Comparison of ENCODE assay signal across 25 cellular contexts in genomic region chr22:39355080-39355479, GRCh38. TPM values are rescaled to one million over a fixed set of nuclear protein-coding genes. Genes with fewer than 3 reads are reported as not detected.
"Had no signal": no experiment of that assay in that cellular context is flagged by ENCODE, and none has a peak within 500 bp of the region (broad histone marks: within the 10 kb centered on the region; RNA-seq: fewer than 3 reads in every experiment).

No MANE protein-coding gene starts in this region.

- H3K4me3 Mint-ChIP-seq: activated CD4-positive, alpha-beta memory T cell treated with anti-CD3 and anti-CD28 coated beads for 36 hours; activated CD4-positive, alpha-beta T cell treated with anti-CD3 and anti-CD28 coated beads, Interleukin-2, amount 10 ng/mL, durations not matched to agents 7 days and 5 days; activated naive CD8-positive, alpha-beta T cell treated with anti-CD3 and anti-CD28 coated beads, Interleukin-2, amount 50 U/mL, for 24 hours; activated T-cell treated with anti-CD3 and anti-CD28 coated beads, Interleukin-2, amount 50 U/mL, for 4 hours; brain; T-cell had no signal

- H3K9me3 Mint-ChIP-seq: activated CD4-positive, alpha-beta memory T cell treated with anti-CD3 and anti-CD28 coated beads for 36 hours; activated CD4-positive, alpha-beta T cell treated with anti-CD3 and anti-CD28 coated beads, Interleukin-2, amount 10 ng/mL, durations not matched to agents 7 days and 5 days; activated naive CD4-positive, alpha-beta T cell treated with anti-CD3 and anti-CD28 coated beads, Interleukin-2, amount 50 U/mL, for 72 hours; activated naive CD8-positive, alpha-beta T cell treated with anti-CD3 and anti-CD28 coated beads, Interleukin-2, amount 50 U/mL, for 24 hours; activated T-cell treated with anti-CD3 and anti-CD28 coated beads, Interleukin-2, amount 50 U/mL, for 4 hours; brain; T-cell had no signal

- H3K27ac ChIP-seq: SK-N-MC had no signal

- H3K4me3 ChIP-seq: SK-N-MC had no signal

- H3K36me3 Mint-ChIP-seq: activated CD4-positive, alpha-beta memory T cell treated with anti-CD3 and anti-CD28 coated beads for 36 hours; activated naive CD4-positive, alpha-beta T cell treated with anti-CD3 and anti-CD28 coated beads, Interleukin-2, amount 50 U/mL, for 72 hours; T-cell had no signal

- H3K27ac Mint-ChIP-seq: activated CD4-positive, alpha-beta memory T cell treated with anti-CD3 and anti-CD28 coated beads for 36 hours; activated CD4-positive, alpha-beta T cell treated with anti-CD3 and anti-CD28 coated beads, Interleukin-2, amount 10 ng/mL, durations not matched to agents 7 days and 5 days; activated naive CD4-positive, alpha-beta T cell treated with anti-CD3 and anti-CD28 coated beads, Interleukin-2, amount 50 U/mL, for 72 hours; activated naive CD8-positive, alpha-beta T cell treated with anti-CD3 and anti-CD28 coated beads, Interleukin-2, amount 50 U/mL, for 24 hours; T-cell had no signal

- ATAC-seq: activated naive CD4-positive, alpha-beta T cell treated with anti-CD3 and anti-CD28 coated beads, Interleukin-2, amount 50 U/mL, for 72 hours; activated naive CD8-positive, alpha-beta T cell treated with anti-CD3 and anti-CD28 coated beads, Interleukin-2, amount 50 U/mL, for 24 hours; activated T-cell treated with anti-CD3 and anti-CD28 coated beads, Interleukin-2, amount 50 U/mL, for 4 hours; Panc1; Right ventricle myocardium inferior; T-cell had no signal

- DNase-seq: activated CD4-positive, alpha-beta memory T cell treated with anti-CD3 and anti-CD28 coated beads for 36 hours; activated CD4-positive, alpha-beta T cell treated with anti-CD3 and anti-CD28 coated beads, Interleukin-2, amount 10 ng/mL, durations not matched to agents 7 days and 5 days; activated CD4-positive, CD25-positive, alpha-beta regulatory T cell; activated CD8-positive, alpha-beta memory T cell treated with anti-CD3 and anti-CD28 coated beads for 24 hours; activated effector memory CD4-positive, alpha-beta T cell treated with anti-CD3 and anti-CD28 coated beads, Interleukin-2, amount 50 U/mL, for 16 hours; activated naive CD4-positive, alpha-beta T cell treated with Interleukin-2 at 50 U/mL for 16 hours; activated naive CD8-positive, alpha-beta T cell treated with anti-CD3 and anti-CD28 coated beads, Interleukin-2, amount 50 U/mL, for 24 hours; activated T-cell treated with anti-CD3 and anti-CD28 coated beads, Interleukin-2, amount 50 U/mL, for 4 hours; amygdala; NCI-H1048; NCI-H2029; NCI-H2107; NCI-H2171 treated with DMSO at 0.1 percent for 48 hours; NCI-H226; NCI-H526; NCI-H82; RPMI8226; T-cell; T-helper 2 cell; T1000 had no signal

- H3K27me3 Mint-ChIP-seq: activated naive CD8-positive, alpha-beta T cell treated with anti-CD3 and anti-CD28 coated beads, Interleukin-2, amount 50 U/mL, for 24 hours; brain had no signal

RNA-seq across cellular contexts. Expression of gene SYNGR1, which starts 5.3 kb away (rescaled TPM):
- total RNA-seq: activated CD4-positive, alpha-beta memory T cell treated with anti-CD3 and anti-CD28 coated beads for 36 hours had no signal
